ENCODE assay signal across 18 cellular contexts in the genomic region with DNA sequence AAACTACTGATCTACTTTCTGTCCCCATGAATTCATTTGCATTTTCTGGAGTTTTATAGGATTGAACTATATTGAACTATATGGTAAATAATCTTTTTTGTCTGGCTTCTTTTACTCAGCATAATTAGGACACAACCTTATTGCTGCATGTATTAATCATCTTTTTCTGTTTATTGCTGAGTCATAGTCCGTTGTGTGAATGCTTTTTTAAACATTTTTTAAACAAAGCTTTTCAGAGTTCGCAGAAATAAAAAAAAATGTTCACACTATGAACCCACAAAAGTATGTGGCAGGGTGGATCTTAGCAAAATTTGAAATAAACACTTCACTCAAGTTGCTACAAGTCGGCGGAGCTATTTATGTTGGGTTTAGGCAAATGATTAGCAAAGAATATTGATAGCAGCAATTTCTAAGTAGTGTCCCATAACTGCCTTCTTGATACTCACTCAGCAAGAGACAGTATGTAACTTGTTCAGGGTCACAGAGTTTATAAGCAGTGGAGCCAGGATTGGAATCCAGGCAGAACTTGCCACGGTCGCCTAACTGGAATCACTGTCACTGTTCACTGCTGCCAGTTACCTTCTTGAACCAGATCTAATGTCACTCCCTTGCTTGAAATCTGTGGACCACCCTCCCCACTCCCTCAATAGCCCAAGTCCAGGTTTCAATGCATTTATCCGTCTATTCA. TPM values are rescaled to one million over a fixed set of nuclear protein-coding genes. Genes with fewer than 3 reads are reported as not detected.
DNase-seq lines count a peak whose midpoint lies in the region; ATAC-seq, FAIRE-seq and TF ChIP-seq lines count a peak whose summit lies in the region.
"Had no signal": no experiment of that assay in that cellular context is flagged by ENCODE, and none has a peak within 500 bp of the region (broad histone marks: within the 10 kb centered on the region; RNA-seq: fewer than 3 reads in every experiment).

No MANE protein-coding gene starts in this region.

- TF ChIP-seq CTCF in endothelial cell of umbilical vein (IDR thresholded peaks at IDR 0.05; ENCODE audit: extremely low read depth in 1 of 2, insufficient read depth in 1 of 2, low read depth in 1 of 2, low read length in 2 of 2) = no peak
- TF ChIP-seq CTCF in foreskin keratinocyte (conservative IDR thresholded peaks at IDR 0.05) = no peak
- no peak for TF ChIP-seq CTCF in upper lobe of left lung (IDR thresholded peaks at IDR 0.05)
- TF ChIP-seq CTCF in GM10266 (IDR thresholded peaks at IDR 0.05; ENCODE audit: control insufficient read depth, insufficient read depth, low read depth, missing control alignments) = no peak

- H3K4me2 ChIP-seq in endothelial cell of umbilical vein (ENCODE audit: insufficient read depth, low read length) = no peak overlapping the region

- no peak overlapping the region for H3K4me3 ChIP-seq in endothelial cell of umbilical vein (replicated peaks in 1 of 3; ENCODE audit: insufficient read depth in 1 of 3, low read depth in 1 of 3, low read length in 3 of 3)
- no peak overlapping the region for H3K4me3 ChIP-seq in upper lobe of left lung
- H3K4me3 ChIP-seq in H7 (ENCODE audit: insufficient read depth, low read depth, low read length) = no peak overlapping the region
- H3K4me3 ChIP-seq: BLaER1 treated with 17β-estradiol and CSF1 and Interleukin-3, amounts not matched to agents 10 nM and 100 nM had no signal

- dilution Hi-C loops in endothelial cell of umbilical vein (cut with MboI; ENCODE audit: extremely low pct_ligation_motif_present, low sequenced_read_pairs) = loop anchor here (25.0 kb wide), 1 partner anchor 214 kb away; the partner anchor contains the start of gene FAS

- CTCF ChIA-PET in endothelial cell of umbilical vein (lab: Charles Lee) = interaction anchor here (0.8 kb wide), 1 partner anchor 9 kb away, joined by 3 read pairs; no protein-coding TSS in a partner anchor

- H3K9me1 ChIP-seq in endothelial cell of umbilical vein (replicated peaks; ENCODE audit: control insufficient read depth, extremely low read depth, insufficient read depth, low read length) = no peaks in the 10 kb centered on the region

- H3K9ac ChIP-seq in endothelial cell of umbilical vein (replicated peaks; ENCODE audit: extremely low read depth, insufficient read depth, low read length) = no peak overlapping the region
- H3K9ac ChIP-seq: BLaER1 treated with 17β-estradiol and CSF1 and Interleukin-3, amounts not matched to agents 10 nM and 100 nM had no signal

- DNase-seq in HCEC 1CT (peak; percentile 58), endothelial cell of umbilical vein (ENCODE audit: low read depth, low spot score) (no peak), foreskin keratinocyte (peak in 1 of 2 donors; percentile 47), upper lobe of left lung (no peak), H7 (no peak), GM10266 (ENCODE audit: extremely low spot score) (no peak)
- DNase-seq: DMS153, HFFc6, NCI-H1417, NCI-H1930, NCI-H2171, NCI-H774 had no signal

- no peak overlapping the region for H2AFZ ChIP-seq in endothelial cell of umbilical vein (ENCODE audit: low read depth, low read length)

- H3K79me2 ChIP-seq in endothelial cell of umbilical vein (ENCODE audit: control insufficient read depth, insufficient read depth, low read length) = no peaks in the 10 kb centered on the region

- TF ChIP-seq POLR2A in endothelial cell of umbilical vein (IDR thresholded peaks at IDR 0.05; ENCODE audit: low read depth, low read length) (no peak), upper lobe of left lung (IDR thresholded peaks at IDR 0.05) (no peak)

- intact Hi-C loops in endothelial cell of umbilical vein (cut with micrococcal nuclease) = no loop called here

- no TSS peak for BruUV-seq in endothelial cell of umbilical vein (replicated peaks; lab: Mats Ljungman, UMichigan)

- H3K27me3 ChIP-seq in endothelial cell of umbilical vein (ENCODE audit: control insufficient read depth in 2 of 2, insufficient read depth in 2 of 2, low read length in 2 of 2) (peaks cover 15 to 23% of the 10 kb centered on the region in 2 experiments), foreskin keratinocyte (peaks cover 31% of the 10 kb centered on the region), upper lobe of left lung (peaks cover 0 to 2% (median under 1%) of the 10 kb centered on the region in 4 donors), H7 (ENCODE audit: control insufficient read depth, insufficient read depth, low read length) (peaks cover 22% of the 10 kb centered on the region)

- H3K36me3 ChIP-seq in endothelial cell of umbilical vein (ENCODE audit: control insufficient read depth in 2 of 2, extremely low read depth in 1 of 2, insufficient read depth in 2 of 2, low read length in 2 of 2) (no peaks in the 10 kb centered on the region), upper lobe of left lung (no peaks in the 10 kb centered on the region), H7 (replicated peaks; ENCODE audit: control insufficient read depth, insufficient read depth, low read length) (no peaks in the 10 kb centered on the region)
- H3K36me3 ChIP-seq: BLaER1 treated with 17β-estradiol and CSF1 and Interleukin-3, amounts not matched to agents 10 nM and 100 nM had no signal

- WGBS in upper lobe of left lung, 2 donors = 59 to 66% methylated on average over 7 of the region's 7 CpGs

- H3K9me3 ChIP-seq in endothelial cell of umbilical vein (replicated peaks; ENCODE audit: control insufficient read depth, insufficient read depth, low read length) (no peaks in the 10 kb centered on the region), upper lobe of left lung (no peaks in the 10 kb centered on the region)
- H3K9me3 ChIP-seq: BLaER1 treated with 17β-estradiol and CSF1 and Interleukin-3, amounts not matched to agents 10 nM and 100 nM had no signal

- no peaks in the 10 kb centered on the region for H4K20me1 ChIP-seq in endothelial cell of umbilical vein (replicated peaks; ENCODE audit: control insufficient read depth, extremely low read depth, insufficient read depth, low read length)

- H3K4me1 ChIP-seq in endothelial cell of umbilical vein (ENCODE audit: control insufficient read depth, extremely low read depth, insufficient read depth, low read length) = peaks cover under 1% of the 10 kb centered on the region
- H3K4me1 ChIP-seq in foreskin keratinocyte = peaks cover 8% of the 10 kb centered on the region
- peaks cover under 1 to 12% (median 2%) of the 10 kb centered on the region in 4 donors for H3K4me1 ChIP-seq in upper lobe of left lung

- POLR2A ChIA-PET in endothelial cell of umbilical vein (lab: Charles Lee) = no interaction called here

- TF ChIP-seq EP300 in upper lobe of left lung (IDR thresholded peaks at IDR 0.05) = no peak

- FAIRE-seq in endothelial cell of umbilical vein (lab: Jason Lieb, UNC) = peak; percentile 15
- FAIRE-seq: G401.6, GM12892, GM19239 had no signal

- H3K27ac ChIP-seq in endothelial cell of umbilical vein (ENCODE audit: insufficient read depth, low read depth, low read length) (no peak overlapping the region), foreskin keratinocyte (no peak overlapping the region), upper lobe of left lung (peak overlapping the region in 3 of 4 donors; percentile 2 to 40 (median 25))
- H3K27ac ChIP-seq: BLaER1 treated with 17β-estradiol and CSF1 and Interleukin-3, amounts not matched to agents 10 nM and 100 nM had no signal

- ATAC-seq in foreskin keratinocyte (peak; percentile 27), upper lobe of left lung (ENCODE audit: low FRiP score in 2 of 2) (peak in 1 of 2 donors; percentile 70), HG03378 (IDR thresholded peaks at IDR 0.05; ENCODE audit: unreplicated experiment) (no peak)

TF ChIP-seq in endothelial cell of umbilical vein, 7 proteins besides CTCF, POLR2A, EP300 and RAD21 (continues in another document):
- TF ChIP-seq JUN (IDR thresholded peaks at IDR 0.05; ENCODE audit: borderline replicate concordance, insufficient read depth, insufficient read length, low read depth) (no peak), EZH2 (IDR thresholded peaks at IDR 0.05; ENCODE audit: borderline replicate concordance, low read depth, low read length, severe bottlenecking) (no peak), FOS (IDR thresholded peaks at IDR 0.05; ENCODE audit: borderline replicate concordance, insufficient read depth, low read length) (no peak), GATA2 (IDR thresholded peaks at IDR 0.05; ENCODE audit: insufficient read depth, insufficient read length, low read depth, low read length) (no peak), POLR2AphosphoS5 (IDR thresholded peaks at IDR 0.05; ENCODE audit: insufficient read depth, low read depth, low read length) (no peak)
- TF ChIP-seq, protein P1, sequence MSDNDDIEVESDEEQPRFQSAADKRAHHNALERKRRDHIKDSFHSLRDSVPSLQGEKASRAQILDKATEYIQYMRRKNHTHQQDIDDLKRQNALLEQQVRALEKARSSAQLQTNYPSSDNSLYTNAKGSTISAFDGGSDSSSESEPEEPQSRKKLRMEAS (IDR thresholded peaks at IDR 0.05; ENCODE audit: insufficient read depth, insufficient read length) = no peak

RNA-seq across cellular contexts. Expression of gene CH25H, which starts 5.6 kb away (rescaled TPM):
- total RNA-seq in endothelial cell of umbilical vein (0.32 TPM in 1 of 2 replicates, not detected in the other), foreskin keratinocyte (not detected in 2 replicates), upper lobe of left lung (10 to 100 TPM in 2 of 6 donors, 1 to 10 TPM in 4; 3.4 to 12.0 (median 6.8) TPM)
- polyA plus RNA-seq in endothelial cell of umbilical vein (0.29 and 0.30 TPM in 2 replicates), foreskin keratinocyte (not detected in 2 replicates)
- 0.13 and 0.26 TPM in 2 replicates for polyA plus RNA-seq in endothelial cell of umbilical vein (2011; cell fraction: cytosol; rRNA removed)
- polyA plus RNA-seq in endothelial cell of umbilical vein (2011; cell fraction: nucleus; rRNA removed) = 0.07 TPM in 1 of 2 replicates, not detected in the other
- polyA plus RNA-seq in endothelial cell of umbilical vein (2012) = 0.19 TPM in 1 of 2 replicates, not detected in the other
- polyA minus RNA-seq in endothelial cell of umbilical vein = 0.49 TPM in 1 of 2 replicates, not detected in the other
- polyA minus RNA-seq in endothelial cell of umbilical vein (2011; cell fraction: cytosol; rRNA and poly(A)+ RNA removed) = not detected
- not detected in 2 replicates for polyA minus RNA-seq in endothelial cell of umbilical vein (2011; cell fraction: nucleus; rRNA and poly(A)+ RNA removed)
- not detected in 2 replicates for total RNA-seq in H7 (2014; rRNA removed; shearing (Covaris generic))
- total RNA-seq: NCI-H460 had no signal

RNA-seq across cellular contexts. Expression of gene LIPA, which starts 50.1 kb away (rescaled TPM):
- total RNA-seq in endothelial cell of umbilical vein = 28.1 and 41.1 TPM in 2 replicates
- polyA plus RNA-seq in endothelial cell of umbilical vein = 22.5 and 24.0 TPM in 2 replicates
- 15.9 and 17.5 TPM in 2 replicates for polyA plus RNA-seq in endothelial cell of umbilical vein (2011; cell fraction: cytosol; rRNA removed)
- polyA plus RNA-seq in endothelial cell of umbilical vein (2011; cell fraction: nucleus; rRNA removed) = 9.5 and 12.0 TPM in 2 replicates
- 15.9 and 20.5 TPM in 2 replicates for polyA plus RNA-seq in endothelial cell of umbilical vein (2012)
- polyA minus RNA-seq in endothelial cell of umbilical vein = 36.8 and 41.5 TPM in 2 replicates
- polyA minus RNA-seq in endothelial cell of umbilical vein (2011; cell fraction: cytosol; rRNA and poly(A)+ RNA removed) = 11.5 TPM
- polyA minus RNA-seq in endothelial cell of umbilical vein (2011; cell fraction: nucleus; rRNA and poly(A)+ RNA removed) = 4.4 and 10.5 TPM in 2 replicates
- total RNA-seq in foreskin keratinocyte = 63.5 and 65.7 TPM in 2 replicates
- polyA plus RNA-seq in foreskin keratinocyte = 41.5 and 49.5 TPM in 2 replicates
- 100 to 1,000 TPM in 2 of 6 donors, 10 to 100 TPM in 4; 28.5 to 129 (median 70.6) TPM for total RNA-seq in upper lobe of left lung
- total RNA-seq in H7 (2014; rRNA removed; shearing (Covaris generic)) = 10.1 and 14.9 TPM in 2 replicates

Comparison
In these comparisons a context has a peak if more than half of its experiments do, and no peak if none do; other contexts are left out.
1. H3K27ac ChIP-seq: peak in upper lobe of left lung (3 of 4); none in endothelial cell of umbilical vein (single experiment) and foreskin keratinocyte (single experiment).